8 cellular contexts compared by ENCODE assay signal in genomic region chr13:109355129-109355528, GRCh38.
"Had no signal": no experiment of that assay in that cellular context is flagged by ENCODE, and none has a peak within 500 bp of the region (broad histone marks: within the 10 kb centered on the region; RNA-seq: fewer than 3 reads in every experiment).

No MANE protein-coding gene starts in this region.

- ATAC-seq: HepG2, K562 had no signal

- H3K9ac ChIP-seq: KMS-11 had no signal

- H3K4me2 ChIP-seq: KMS-11 had no signal

- H3K4me3 ChIP-seq: K562 had no signal

- DNase-seq: IMR-90, KBM-7, KG1 had no signal

- H3K27ac ChIP-seq: HL-60, KMS-11 had no signal

- FAIRE-seq: HepG2, HTR-8/SVneo, K562 had no signal
